Comparison of ENCODE assay signal across 25 cellular contexts in genomic region chr3:190499157-190499556, GRCh38. TPM values are rescaled to one million over a fixed set of nuclear protein-coding genes. Genes with fewer than 3 reads are reported as not detected.
"Had no signal": no experiment of that assay in that cellular context is flagged by ENCODE, and none has a peak within 500 bp of the region (broad histone marks: within the 10 kb centered on the region; RNA-seq: fewer than 3 reads in every experiment).

No MANE protein-coding gene starts in this region.

- H3K4me3 Mint-ChIP-seq: dendritic cell treated with granulocyte-macrophage colony-stimulating factor and Interleukin-4, amounts not matched to agents 40 ng/mL and 50 ng/mL, for 4 days; effector memory CD8-positive, alpha-beta T cell; memory B cell; naive B cell; nephron had no signal

- H3K4me1 ChIP-seq: esophagus muscularis mucosa, foreskin keratinocyte, lower lobe of right lung had no signal

- H3K27me3 ChIP-seq: esophagus muscularis mucosa, foreskin keratinocyte had no signal

- H3K27ac Mint-ChIP-seq: dendritic cell treated with granulocyte-macrophage colony-stimulating factor and Interleukin-4, amounts not matched to agents 40 ng/mL and 50 ng/mL, for 4 days; effector memory CD8-positive, alpha-beta T cell; memory B cell; naive B cell; nephron had no signal

- H3K36me3 ChIP-seq: esophagus muscularis mucosa, lower lobe of right lung, neutrophil had no signal

- H3K4me3 ChIP-seq: esophagus muscularis mucosa, lower lobe of right lung had no signal

- DNase-seq: cerebellar nuclear complex; effector memory CD8-positive, alpha-beta T cell; foreskin keratinocyte; head of caudate nucleus; hypothalamus; kidney glomerular epithelial cell; lower lobe of right lung; midbrain; naive B cell; posterior cingulate gyrus; small intestine; stimulated activated CD4-positive, alpha-beta T cell treated with anti-CD3 and anti-CD28 coated beads, Interleukin-12 subunit alpha, Interleukin-12 subunit beta, amount 100 ng/mL, for 4 hours; stimulated activated naive CD4-positive, alpha-beta T cell treated with Interleukin-2 at 50 U/mL for 16 hours; trophoblast cell had no signal

- H3K9me3 ChIP-seq: esophagus muscularis mucosa, lower lobe of right lung, neutrophil had no signal

- ATAC-seq: effector memory CD8-positive, alpha-beta T cell; foreskin keratinocyte; left lobe of liver; lower lobe of right lung had no signal

- H3K9me3 Mint-ChIP-seq: dendritic cell treated with granulocyte-macrophage colony-stimulating factor and Interleukin-4, amounts not matched to agents 40 ng/mL and 50 ng/mL, for 4 days; effector memory CD8-positive, alpha-beta T cell; memory B cell; nephron had no signal

- H3K36me3 Mint-ChIP-seq: memory B cell, naive B cell had no signal

- H3K27ac ChIP-seq: epithelial cell of prostate, esophagus muscularis mucosa, foreskin keratinocyte, lower lobe of right lung, neutrophil had no signal

- H3K4me1 Mint-ChIP-seq: memory B cell, naive B cell had no signal

RNA-seq across cellular contexts. Expression of gene TMEM207, which starts 49.5 kb away (rescaled TPM):
- total RNA-seq: esophagus muscularis mucosa, foreskin keratinocyte, left lobe of liver, lower lobe of right lung, osteocyte, pulmonary artery endothelial cell, urinary bladder had no signal
- polyA plus RNA-seq: foreskin keratinocyte, small intestine, thymus, urinary bladder had no signal
